Comparison of ENCODE assay signal across 8 cellular contexts in genomic region chr1:160376525-160377131, GRCh38. TPM values are rescaled to one million over a fixed set of nuclear protein-coding genes. Genes with fewer than 3 reads are reported as not detected.
DNase-seq lines count a peak whose midpoint lies in the region; ATAC-seq, FAIRE-seq and TF ChIP-seq lines count a peak whose summit lies in the region.

No MANE protein-coding gene starts in this region.

- H3K27ac ChIP-seq in HL-60 (replicated peaks) = no peak overlapping the region
- peak overlapping the region; percentile 72 for H3K27ac ChIP-seq in angular gyrus (ENCODE audit: low read depth, low read length)

- no peak overlapping the region for H3K4me3 ChIP-seq in HL-60 (replicated peaks; ENCODE audit: insufficient read depth, low read length)

- H3K27me3 ChIP-seq in HL-60 (ENCODE audit: insufficient read depth, poor library complexity, severe bottlenecking) = no peaks in the 10 kb centered on the region

- no peaks in the 10 kb centered on the region for H3K9me3 Mint-ChIP-seq in progenitor cell of endocrine pancreas (ENCODE audit: low read depth)

- H3K4me3 Mint-ChIP-seq in progenitor cell of endocrine pancreas (ENCODE audit: low read depth) = no peak overlapping the region

- peak; percentile 54 for FAIRE-seq in A204.1 (lab: Jason Lieb, UNC)

- intact Hi-C loops in left ventricle myocardium superior (cut with micrococcal nuclease) = no loop called here

- peak; percentile 85 for ATAC-seq in left ventricle myocardium superior

- peaks cover 4% of the 10 kb centered on the region for H3K4me1 Mint-ChIP-seq in progenitor cell of endocrine pancreas (ENCODE audit: low read depth)

- DNase-seq in GF-D8 (lab: John Stamatoyannopoulos, UW) (peak; percentile 29), HL-60 (ENCODE audit: low read depth in 1 of 2, low spot score in 1 of 2) (peak; percentile 58 to 59), NCI-H774 (lab: John Stamatoyannopoulos, UW) (peak; percentile 48), left ventricle myocardium superior (no peak), progenitor cell of endocrine pancreas (ENCODE audit: low spot score, unreplicated experiment) (no peak)
- DNase-seq in activated effector memory CD4-positive, alpha-beta T cell treated with Interleukin-2 at 50 U/mL for 16 hours = no peak

- H3K36me3 Mint-ChIP-seq in progenitor cell of endocrine pancreas (ENCODE audit: insufficient read depth) = no peaks in the 10 kb centered on the region

- peaks cover 35% of the 10 kb centered on the region for H3K27me3 Mint-ChIP-seq in progenitor cell of endocrine pancreas

- peak; percentile 98 for TF ChIP-seq CTCF in HL-60 (IDR thresholded peaks at IDR 0.05; ENCODE audit: insufficient read depth, low read length)
- peak; percentile 84 for TF ChIP-seq CTCF in progenitor cell of endocrine pancreas (IDR thresholded peaks at IDR 0.05; ENCODE audit: unreplicated experiment)

- H3K27ac Mint-ChIP-seq in progenitor cell of endocrine pancreas = peak overlapping the region; percentile 47

RNA-seq across cellular contexts. Expression of gene NHLH1, which starts 9.8 kb away (rescaled TPM):
- not detected for total RNA-seq in left ventricle myocardium superior
- total RNA-seq in progenitor cell of endocrine pancreas = 0.78 and 0.96 TPM in 2 replicates

RNA-seq across cellular contexts. Expression of gene VANGL2, which starts 23.7 kb away (rescaled TPM):
- total RNA-seq in left ventricle myocardium superior (2.6 TPM), progenitor cell of endocrine pancreas (75.6 and 80.4 TPM in 2 replicates)

RNA-seq across cellular contexts. Expression of gene NCSTN, which starts 33.4 kb away (rescaled TPM):
- 60.7 TPM for total RNA-seq in left ventricle myocardium superior
- total RNA-seq in progenitor cell of endocrine pancreas = 139 and 142 TPM in 2 replicates

RNA-seq across cellular contexts. Expression of gene COPA, which starts 33.6 kb away (rescaled TPM):
- 93.0 TPM for total RNA-seq in left ventricle myocardium superior
- 143 and 151 TPM in 2 replicates for total RNA-seq in progenitor cell of endocrine pancreas

Comparison
In these comparisons a context has a peak if more than half of its experiments do, and no peak if none do; other contexts are left out.
1. DNase-seq: peak in GF-D8 (single experiment), HL-60 (2 of 2) and NCI-H774 (single experiment); none in left ventricle myocardium superior (single experiment), progenitor cell of endocrine pancreas (single experiment) and activated effector memory CD4-positive, alpha-beta T cell treated with Interleukin-2 at 50 U/mL for 16 hours (single experiment).
2. RNA of gene VANGL2, which starts 23.7 kb away (total RNA-seq): 75.6 to 80.4 TPM in progenitor cell of endocrine pancreas; 2.6 TPM in left ventricle myocardium superior (single experiment); every median in the first group is over 10 times any median in the second.